In genomic region chr12:55715833-55716581, GRCh38 we compare ENCODE assay signal across 1 cellular context.
A peak's percentile ranks its signal among the peaks of the same experiment; 100 is the strongest.
TF ChIP-seq lines count a peak whose summit lies in the region.

Gene BLOC1S1, plus strand, starts transcription at chr12:55716046. Its CDS starts 6 bp downstream, at chr12:55716052.

TF ChIP-seq in HepG2, 621 proteins besides CTCF, POLR2A, EP300 and RAD21 (continued from another document and continues in another):
- TF ChIP-seq ZNF501 (CRISPR knock-in tag; IDR thresholded peaks at IDR 0.05): peak; percentile 70; the same call in 1 of the 2 replicates
- peak; percentile 44; the same call in 1 of the 2 replicates for TF ChIP-seq TAF1 (CRISPR knock-in tag; IDR thresholded peaks at IDR 0.05)
- no peak for TF ChIP-seq ZSCAN29 (CRISPR knock-in tag; conservative IDR thresholded peaks at IDR 0.05)
- no peak; the same call in 1 of the 2 replicates for TF ChIP-seq ZNF44 (CRISPR knock-in tag; IDR thresholded peaks at IDR 0.05)
- TF ChIP-seq SAFB2 (CRISPR knock-in tag; IDR thresholded peaks at IDR 0.05; ENCODE audit: borderline replicate concordance, low read depth): no peak
- no peak for TF ChIP-seq TBP (CRISPR knock-in tag; IDR thresholded peaks at IDR 0.05)
- TF ChIP-seq MXD1 (CRISPR knock-in tag; IDR thresholded peaks at IDR 0.05): no peak; the same call in 1 of the 2 replicates
- peak; percentile 69; the same call in 1 of the 2 replicates for TF ChIP-seq NRL (CRISPR knock-in tag; IDR thresholded peaks at IDR 0.05; ENCODE audit: borderline replicate concordance)
- 0 out of 2 replicates have a peak, but pooled peaks have one; percentile 23 for TF ChIP-seq ZNF616 (CRISPR knock-in tag; IDR thresholded peaks at IDR 0.05; ENCODE audit: low read depth)
- TF ChIP-seq ADNP (CRISPR knock-in tag; IDR thresholded peaks at IDR 0.05): no peak
- no peak for TF ChIP-seq ZNF670 (CRISPR knock-in tag; IDR thresholded peaks at IDR 0.05; ENCODE audit: borderline replicate concordance)
- TF ChIP-seq FOXK1 (CRISPR knock-in tag; IDR thresholded peaks at IDR 0.05; ENCODE audit: borderline replicate concordance, low read depth): peak; percentile 89; the same call in 1 of the 2 replicates
- TF ChIP-seq HNRNPL (IDR thresholded peaks at IDR 0.05; ENCODE audit: low read depth, low read length): no peak
- TF ChIP-seq ZNF280B (CRISPR knock-in tag; IDR thresholded peaks at IDR 0.05; ENCODE audit: borderline replicate concordance): peak; percentile 64; the same call in 1 of the 2 replicates
- 0 out of 2 replicates have a peak, but pooled peaks have one; percentile 30 for TF ChIP-seq MIER2 (CRISPR knock-in tag; IDR thresholded peaks at IDR 0.05)
- no peak for TF ChIP-seq ZBTB3 (CRISPR knock-in tag; IDR thresholded peaks at IDR 0.05; ENCODE audit: borderline replicate concordance, low read depth)
- peak; percentile 84 for TF ChIP-seq CBFB (CRISPR knock-in tag; IDR thresholded peaks at IDR 0.05)
- TF ChIP-seq CHD4 (IDR thresholded peaks at IDR 0.05; ENCODE audit: borderline replicate concordance, low read length): no peak; the same call in 1 of the 2 replicates
- TF ChIP-seq ZBTB1 (CRISPR knock-in tag; IDR thresholded peaks at IDR 0.05; ENCODE audit: borderline replicate concordance): 0 out of 2 replicates have a peak, but pooled peaks have one; percentile 17
- peak; percentile 32; the same call in 1 of the 2 replicates for TF ChIP-seq ZNF34 (CRISPR knock-in tag; IDR thresholded peaks at IDR 0.05; ENCODE audit: borderline replicate concordance)
- no peak for TF ChIP-seq TRIM24 (CRISPR knock-in tag; IDR thresholded peaks at IDR 0.05)
- TF ChIP-seq SMC3 (IDR thresholded peaks at IDR 0.05; ENCODE audit: low read length): no peak
- no peak for TF ChIP-seq TIGD3 (CRISPR knock-in tag; IDR thresholded peaks at IDR 0.05; ENCODE audit: borderline replicate concordance)
- TF ChIP-seq ATF2 (CRISPR knock-in tag; IDR thresholded peaks at IDR 0.05): 0 out of 2 replicates have a peak, but pooled peaks have one; percentile 54
- TF ChIP-seq ZSCAN9 (CRISPR knock-in tag; IDR thresholded peaks at IDR 0.05; ENCODE audit: borderline replicate concordance): no peak
- TF ChIP-seq MEIS2 (CRISPR knock-in tag; IDR thresholded peaks at IDR 0.05): no peak
- TF ChIP-seq NFE2 (CRISPR knock-in tag; IDR thresholded peaks at IDR 0.05): no peak
- peak; percentile 61; the same call in 1 of the 2 replicates for TF ChIP-seq REPIN1 (CRISPR knock-in tag; IDR thresholded peaks at IDR 0.05; ENCODE audit: borderline replicate concordance, low read depth)
- TF ChIP-seq ZFP36 (IDR thresholded peaks at IDR 0.05; ENCODE audit: borderline replicate concordance, low read depth, low read length, partially characterized antibody): no peak
- no peak for TF ChIP-seq ZNF446 (CRISPR knock-in tag; IDR thresholded peaks at IDR 0.05)
- TF ChIP-seq ZNF431 (CRISPR knock-in tag; IDR thresholded peaks at IDR 0.05; ENCODE audit: borderline replicate concordance, low read depth): no peak
- TF ChIP-seq HNF1B (CRISPR knock-in tag; IDR thresholded peaks at IDR 0.05): 0 out of 2 replicates have a peak, but pooled peaks have one; percentile 25
- TF ChIP-seq E2F2 (CRISPR knock-in tag; IDR thresholded peaks at IDR 0.05; ENCODE audit: borderline replicate concordance): no peak
- TF ChIP-seq KDM4B (CRISPR knock-in tag; IDR thresholded peaks at IDR 0.05): no peak
- TF ChIP-seq RNF219 (CRISPR knock-in tag; IDR thresholded peaks at IDR 0.05): no peak
- TF ChIP-seq ZNF180 (CRISPR knock-in tag; IDR thresholded peaks at IDR 0.05; ENCODE audit: borderline replicate concordance, low read depth): no peak
- TF ChIP-seq ZNF740 (CRISPR knock-in tag; IDR thresholded peaks at IDR 0.05): no peak
- peak; percentile 76; the same call in 1 of the 2 replicates for TF ChIP-seq NR2C2 (CRISPR knock-in tag; IDR thresholded peaks at IDR 0.05; ENCODE audit: borderline replicate concordance)
- TF ChIP-seq GMEB1 (CRISPR knock-in tag; IDR thresholded peaks at IDR 0.05; ENCODE audit: borderline replicate concordance): peak; percentile 70
- 0 out of 2 replicates have a peak, but pooled peaks have one; percentile 66 for TF ChIP-seq HMGXB3 (CRISPR knock-in tag; IDR thresholded peaks at IDR 0.05; ENCODE audit: borderline replicate concordance)
- TF ChIP-seq RARA (CRISPR knock-in tag; IDR thresholded peaks at IDR 0.05): 0 out of 2 replicates have a peak, but pooled peaks have one; percentile 29
- peak; percentile 87 for TF ChIP-seq KLF12 (CRISPR knock-in tag; IDR thresholded peaks at IDR 0.05; ENCODE audit: borderline replicate concordance)
- no peak for TF ChIP-seq ELK4 (CRISPR knock-in tag; IDR thresholded peaks at IDR 0.05; ENCODE audit: borderline replicate concordance)
- no peak for TF ChIP-seq NKX3-1 (CRISPR knock-in tag; IDR thresholded peaks at IDR 0.05)
- no peak for TF ChIP-seq TAF15 (IDR thresholded peaks at IDR 0.05; ENCODE audit: low read depth, low read length, poor library complexity, severe bottlenecking)
- no peak for TF ChIP-seq HOXD1 (CRISPR knock-in tag; IDR thresholded peaks at IDR 0.05)
